20 cellular contexts compared by ENCODE assay signal in genomic region chr19:39339636-39340035, GRCh38. TPM values are rescaled to one million over a fixed set of nuclear protein-coding genes. Genes with fewer than 3 reads are reported as not detected.
DNase-seq lines count a peak whose midpoint lies in the region; ATAC-seq, FAIRE-seq and TF ChIP-seq lines count a peak whose summit lies in the region.
"Had no signal": no experiment of that assay in that cellular context is flagged by ENCODE, and none has a peak within 500 bp of the region (broad histone marks: within the 10 kb centered on the region; RNA-seq: fewer than 3 reads in every experiment).

No MANE protein-coding gene starts in this region.

- intact Hi-C loops in spleen (cut with DNase I; ENCODE audit: low total_unique reads): loop anchor here (10.0 kb wide), 1 partner anchor 75 kb away; the partner anchor contains the start of gene PLEKHG2

- peaks cover 65% of the 10 kb centered on the region for H3K4me1 Mint-ChIP-seq in activated T-cell treated with anti-CD3 and anti-CD28 coated beads, Interleukin-2, amount 50 U/mL, for 4 hours (ENCODE audit: low read depth)
- H3K4me1 Mint-ChIP-seq in activated naive CD8-positive, alpha-beta T cell treated with anti-CD3 and anti-CD28 coated beads for 36 hours: peaks cover 54% of the 10 kb centered on the region

- H3K27ac ChIP-seq in spleen: peak overlapping the region in 7 of 8 donors; percentile 88 to 100 (median 97)
- H3K27ac ChIP-seq: GM23248, left ventricle myocardium inferior, thyroid gland had no signal

- no peak for TF ChIP-seq POLR2A in spleen (IDR thresholded peaks at IDR 0.05)

- ATAC-seq in activated T-cell treated with anti-CD3 and anti-CD28 coated beads, Interleukin-2, amount 50 U/mL, for 4 hours: no peak
- no peak for ATAC-seq in HG03039 (IDR thresholded peaks at IDR 0.05; ENCODE audit: unreplicated experiment)

- no peak for DNase-seq in activated T-cell treated with anti-CD3 and anti-CD28 coated beads, Interleukin-2, amount 50 U/mL, for 4 hours
- DNase-seq in activated T-cell treated with anti-CD3 and anti-CD28 coated beads, Interleukin-2, amount 50 U/mL, for 1 hour: no peak
- no peak for DNase-seq in HTR-8/SVneo (ENCODE audit: insufficient read length, low spot score)
- no peak for DNase-seq in activated naive CD8-positive, alpha-beta T cell treated with anti-CD3 and anti-CD28 coated beads for 36 hours
- DNase-seq in spleen: no peak
- DNase-seq in COR-L47 (lab: John Stamatoyannopoulos, UW): no peak
- no peak for DNase-seq in GM19240 (ENCODE audit: insufficient read length, low spot score)
- DNase-seq: activated CD4-positive, alpha-beta T cell treated with anti-CD3 and anti-CD28 coated beads, Interleukin-2, amount 50 U/mL, for 1 hour; DMS 273 treated with DMSO at 0.1 percent for 48 hours; foreskin melanocyte; left ventricle myocardium inferior; NCI-H2171; NK-92 treated with Interleukin-12 subunit alpha and Interleukin-12 subunit beta, amount 100 ng/mL, for 24 hours; thyroid gland had no signal

- peak overlapping the region; percentile 97 for H3K4me3 Mint-ChIP-seq in activated T-cell treated with anti-CD3 and anti-CD28 coated beads, Interleukin-2, amount 50 U/mL, for 4 hours
- H3K4me3 Mint-ChIP-seq in activated naive CD8-positive, alpha-beta T cell treated with anti-CD3 and anti-CD28 coated beads for 36 hours: no peak overlapping the region

- H3K36me3 ChIP-seq in spleen: no peaks in the 10 kb centered on the region
- H3K36me3 ChIP-seq: left ventricle myocardium inferior, thyroid gland had no signal

- 87 to 100% (median 96%) methylated on average over 4 of the region's 4 CpGs for WGBS in spleen, 5 donors

- peak overlapping the region; percentile 84 for H3K27ac Mint-ChIP-seq in activated naive CD8-positive, alpha-beta T cell treated with anti-CD3 and anti-CD28 coated beads for 36 hours

- H3K36me3 Mint-ChIP-seq in activated T-cell treated with anti-CD3 and anti-CD28 coated beads, Interleukin-2, amount 50 U/mL, for 4 hours (ENCODE audit: insufficient read depth): peaks cover 7% of the 10 kb centered on the region
- H3K36me3 Mint-ChIP-seq in activated naive CD8-positive, alpha-beta T cell treated with anti-CD3 and anti-CD28 coated beads for 36 hours: peaks cover 12% of the 10 kb centered on the region

- no peaks in the 10 kb centered on the region for H3K27me3 ChIP-seq in spleen (replicated peaks in 1 of 7)
- H3K27me3 ChIP-seq: thyroid gland had no signal

- no peaks in the 10 kb centered on the region for H3K27me3 Mint-ChIP-seq in activated T-cell treated with anti-CD3 and anti-CD28 coated beads, Interleukin-2, amount 50 U/mL, for 4 hours (ENCODE audit: low read depth)
- no peaks in the 10 kb centered on the region for H3K27me3 Mint-ChIP-seq in activated naive CD8-positive, alpha-beta T cell treated with anti-CD3 and anti-CD28 coated beads for 36 hours

- H3K9me3 Mint-ChIP-seq in activated T-cell treated with anti-CD3 and anti-CD28 coated beads, Interleukin-2, amount 50 U/mL, for 4 hours: no peaks in the 10 kb centered on the region
- peaks cover 4% of the 10 kb centered on the region for H3K9me3 Mint-ChIP-seq in activated naive CD8-positive, alpha-beta T cell treated with anti-CD3 and anti-CD28 coated beads for 36 hours

- TF ChIP-seq CTCF in spleen (IDR thresholded peaks at IDR 0.05 in 8 of 11, conservative IDR thresholded peaks at IDR 0.05 in 3 of 11): no peak

- H3K4me1 ChIP-seq in spleen: peaks cover 22 to 84% (median 72%) of the 10 kb centered on the region in 6 donors

- no peaks in the 10 kb centered on the region for H3K9me3 ChIP-seq in spleen
- H3K9me3 ChIP-seq: left ventricle myocardium inferior, thyroid gland had no signal

- FAIRE-seq in HTR-8/SVneo (lab: Jason Lieb, UNC): peak; percentile 71
- FAIRE-seq: endothelial cell of umbilical vein had no signal

- H3K4me3 ChIP-seq in spleen: peak overlapping the region in 1 of 8 donors; percentile 92
- H3K4me3 ChIP-seq: left ventricle myocardium inferior, thyroid gland had no signal

RNA-seq across cellular contexts. Expression of gene SAMD4B, which starts 2.6 kb away (rescaled TPM):
- total RNA-seq in activated T-cell treated with anti-CD3 and anti-CD28 coated beads, Interleukin-2, amount 50 U/mL, for 4 hours: 10 to 100 TPM; 72.6 to 81.6 (median 81.1) TPM
- 10 to 100 TPM; 36.2 to 36.5 TPM for total RNA-seq in activated naive CD8-positive, alpha-beta T cell treated with anti-CD3 and anti-CD28 coated beads for 36 hours
- 100 to 1,000 TPM in 1 of 7 donors, 10 to 100 TPM in 6; 66.4 to 108 (median 84.1) TPM for total RNA-seq in spleen
- polyA plus RNA-seq in spleen: 10 to 100 TPM; 26.7 to 56.3 (median 42.1) TPM

RNA-seq across cellular contexts. Expression of gene GMFG, which starts 3.8 kb away (rescaled TPM):
- 100 to 1,000 TPM; 147 to 181 (median 178) TPM for total RNA-seq in activated T-cell treated with anti-CD3 and anti-CD28 coated beads, Interleukin-2, amount 50 U/mL, for 4 hours
- total RNA-seq in activated naive CD8-positive, alpha-beta T cell treated with anti-CD3 and anti-CD28 coated beads for 36 hours: 100 to 1,000 TPM; 232 to 240 TPM
- total RNA-seq in spleen: 100 to 1,000 TPM; 178 to 354 (median 288) TPM
- polyA plus RNA-seq in spleen: 100 to 1,000 TPM; 421 to 492 (median 452) TPM
- total RNA-seq: chondrocyte, GM23248, renal cortical epithelial cell had no signal

RNA-seq across cellular contexts. Expression of gene LRFN1, which starts 19.0 kb away (rescaled TPM):
- total RNA-seq in activated T-cell treated with anti-CD3 and anti-CD28 coated beads, Interleukin-2, amount 50 U/mL, for 4 hours: 1 to 10 TPM; 4.2 to 6.7 (median 6.6) TPM
- 1 to 10 TPM; 4.6 to 5.1 TPM for total RNA-seq in activated naive CD8-positive, alpha-beta T cell treated with anti-CD3 and anti-CD28 coated beads for 36 hours
- total RNA-seq in spleen: 1 to 10 TPM; 2.2 to 6.0 (median 4.6) TPM
- polyA plus RNA-seq in spleen: 1 to 10 TPM in 1 of 3 donors, under 1 TPM in 2; 0.67 to 1.2 (median 0.99) TPM
- total RNA-seq: GM23248 had no signal
- polyA plus RNA-seq: GM23248 had no signal

RNA-seq across cellular contexts. Expression of gene IFNL1, which starts 43.4 kb away (rescaled TPM):
- not detected for total RNA-seq in activated T-cell treated with anti-CD3 and anti-CD28 coated beads, Interleukin-2, amount 50 U/mL, for 4 hours
- not detected for total RNA-seq in activated naive CD8-positive, alpha-beta T cell treated with anti-CD3 and anti-CD28 coated beads for 36 hours
- total RNA-seq in spleen: not detected
- polyA plus RNA-seq in spleen: not detected
- total RNA-seq: chondrocyte, endothelial cell of umbilical vein, GM23248, left ventricle myocardium inferior, renal cortical epithelial cell, thyroid gland had no signal
- polyA plus RNA-seq: AG04450, endothelial cell of umbilical vein, GM23248 had no signal

RNA-seq across cellular contexts. Expression of gene PAF1, which starts 51.3 kb away (rescaled TPM):
- total RNA-seq in activated T-cell treated with anti-CD3 and anti-CD28 coated beads, Interleukin-2, amount 50 U/mL, for 4 hours: 10 to 100 TPM; 48.0 to 50.8 (median 50.2) TPM
- 10 to 100 TPM; 43.6 to 44.0 TPM for total RNA-seq in activated naive CD8-positive, alpha-beta T cell treated with anti-CD3 and anti-CD28 coated beads for 36 hours
- total RNA-seq in spleen: 10 to 100 TPM; 35.0 to 48.1 (median 39.8) TPM
- polyA plus RNA-seq in spleen: 10 to 100 TPM; 27.4 to 51.3 (median 35.6) TPM
